ENCODE assay signal across 16 cellular contexts in the genomic region with DNA sequence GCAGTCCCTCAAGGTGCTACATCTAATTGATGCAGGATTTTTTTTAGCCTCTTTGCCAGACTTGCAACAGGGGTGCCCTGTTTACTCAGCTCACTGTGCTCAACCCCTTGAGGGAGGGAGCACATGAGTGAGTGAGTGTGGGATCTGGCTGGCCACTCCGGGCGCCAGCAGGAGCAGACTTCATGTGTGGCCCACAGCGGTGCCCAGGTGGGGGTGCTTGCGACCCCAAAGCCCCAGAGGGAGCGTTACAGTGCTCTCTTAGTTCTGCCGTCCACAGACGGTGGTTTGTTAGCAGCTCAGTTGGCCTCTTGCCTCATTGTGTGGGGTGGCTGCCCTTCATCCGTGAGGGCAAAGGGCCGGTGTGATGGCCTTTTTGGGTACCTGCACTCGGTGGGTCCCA.
"Had no signal": no experiment of that assay in that cellular context is flagged by ENCODE, and none has a peak within 500 bp of the region (broad histone marks: within the 10 kb centered on the region; RNA-seq: fewer than 3 reads in every experiment).

No MANE protein-coding gene starts in this region.

- H3K27ac Mint-ChIP-seq: naive thymus-derived CD4-positive, alpha-beta T cell; progenitor cell of endocrine pancreas had no signal

- H3K4me3 ChIP-seq: pancreas, skin epidermis, suprapubic skin, tibial artery, upper lobe of left lung, vagina had no signal

- H3K27ac ChIP-seq: foreskin keratinocyte, pancreas, skin epidermis, suprapubic skin, tibial artery, upper lobe of left lung, vagina had no signal

- H3K27me3 ChIP-seq: foreskin keratinocyte, pancreas, suprapubic skin, tibial artery, upper lobe of left lung, vagina had no signal

- H3K4me3 Mint-ChIP-seq: naive thymus-derived CD4-positive, alpha-beta T cell had no signal

- H3K4me1 ChIP-seq: foreskin keratinocyte, pancreas, suprapubic skin, upper lobe of left lung, vagina had no signal

- H3K9me3 Mint-ChIP-seq: naive thymus-derived CD4-positive, alpha-beta T cell had no signal

- H3K36me3 Mint-ChIP-seq: naive thymus-derived CD4-positive, alpha-beta T cell had no signal

- H3K36me3 ChIP-seq: pancreas, suprapubic skin, upper lobe of left lung, vagina had no signal

- DNase-seq: foreskin keratinocyte; hippocampal formation; left colon; mammary epithelial cell; naive thymus-derived CD4-positive, alpha-beta T cell; stimulated activated CD4-positive, alpha-beta T cell treated with anti-CD3 and anti-CD28 coated beads, Interleukin-2, amount 100 ng/mL, for 24 hours; stimulated activated CD4-positive, alpha-beta T cell treated with anti-CD3 and anti-CD28 coated beads, Interleukin-4, amount 100 ng/mL, for 4 hours; stimulated activated naive CD4-positive, alpha-beta T cell treated with Interleukin-2 at 50 U/mL for 16 hours; tibial artery had no signal

- H3K9me3 ChIP-seq: pancreas, suprapubic skin, tibial artery, upper lobe of left lung, vagina had no signal

- ATAC-seq: foreskin keratinocyte; left colon; naive thymus-derived CD4-positive, alpha-beta T cell; pancreas; sciatic nerve had no signal

- H3K4me1 Mint-ChIP-seq: naive thymus-derived CD4-positive, alpha-beta T cell had no signal
